10 cellular contexts compared by ENCODE assay signal in the genomic region with DNA sequence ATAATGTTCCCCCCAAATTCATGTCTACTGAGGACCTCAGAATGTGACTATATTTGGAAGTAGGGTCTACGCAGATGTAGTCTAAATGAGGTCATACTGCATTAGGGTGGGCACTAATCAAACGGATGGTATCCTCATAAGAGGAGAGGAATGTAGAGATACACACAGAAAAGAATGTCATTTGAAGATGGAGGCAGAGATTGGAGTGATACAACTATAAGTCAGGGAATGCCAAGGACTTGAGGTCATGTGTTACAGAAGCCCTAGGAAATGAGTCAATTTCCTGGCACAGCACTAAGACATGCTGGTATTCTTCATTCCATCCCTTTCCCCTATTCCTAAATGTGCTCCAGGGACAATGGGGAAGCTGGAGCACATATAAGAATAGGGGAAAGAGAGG. TPM values are rescaled to one million over a fixed set of nuclear protein-coding genes. Genes with fewer than 3 reads are reported as not detected.
DNase-seq lines count a peak whose midpoint lies in the region; ATAC-seq and TF ChIP-seq lines count a peak whose summit lies in the region.
"Had no signal": no experiment of that assay in that cellular context is flagged by ENCODE, and none has a peak within 500 bp of the region (broad histone marks: within the 10 kb centered on the region; RNA-seq: fewer than 3 reads in every experiment).

No MANE protein-coding gene starts in this region.

- H3K4me3 ChIP-seq in fibroblast of pulmonary artery (replicated peaks; ENCODE audit: low read depth, low read length) (no peak overlapping the region), skin epidermis (no peak overlapping the region)

- no peak for ATAC-seq in HG03039 (IDR thresholded peaks at IDR 0.05; ENCODE audit: unreplicated experiment)
- ATAC-seq in left colon = no peak

- peak overlapping the region in 19 of 21 experiments; percentile 51 to 87 (median 77) for H3K27ac ChIP-seq in skin epidermis

- DNase-seq in H4 (ENCODE audit: low spot score) (peak; percentile 69), SW480 (ENCODE audit: low spot score) (peak; percentile 38), fibroblast of pulmonary artery (ENCODE audit: low read depth) (peak; percentile 97), left colon (no peak), NCI-H748 (lab: John Stamatoyannopoulos, UW; ENCODE audit: unreplicated experiment) (no peak), middle frontal gyrus (ENCODE audit: extremely low spot score, low spot score) (no peak)
- DNase-seq: activated CD8-positive, alpha-beta memory T cell treated with anti-CD3 and anti-CD28 coated beads for 24 hours; kidney had no signal

- intact Hi-C loops in left colon (cut with DNase I, micrococcal nuclease) = no loop called here

- TF ChIP-seq CTCF in fibroblast of pulmonary artery (IDR thresholded peaks at IDR 0.05; ENCODE audit: low read length, missing control alignments) = no peak

RNA-seq across cellular contexts. Expression of a gene that starts 0.8 kb away (rescaled TPM):
- 1.9 TPM in 1 of 2 replicates, not detected in the other for total RNA-seq in H4 (2014; rRNA removed; shearing (Covaris generic))
- total RNA-seq in left colon = 1 to 10 TPM in 1 of 2 donors, under 1 TPM in 1; 0.31 to 1.1 TPM

RNA-seq across cellular contexts. Expression of a gene that starts 59.2 kb away (rescaled TPM):
- total RNA-seq in H4 (2014; rRNA removed; shearing (Covaris generic)) = 0.95 and 1.1 TPM in 2 replicates
- total RNA-seq in left colon = 1 to 10 TPM; 1.7 to 3.2 TPM

Comparison
In these comparisons a context has a peak if more than half of its experiments do, and no peak if none do; other contexts are left out.
1. DNase-seq: peak in H4 (single experiment), SW480 (single experiment) and fibroblast of pulmonary artery (single experiment); none in left colon (0 of 2), NCI-H748 (single experiment) and middle frontal gyrus (single experiment).